Comparison of ENCODE assay signal across 18 cellular contexts in genomic region chr6:168528457-168529095, GRCh38.
DNase-seq lines count a peak whose midpoint lies in the region; ATAC-seq and TF ChIP-seq lines count a peak whose summit lies in the region.
"Had no signal": no experiment of that assay in that cellular context is flagged by ENCODE, and none has a peak within 500 bp of the region (broad histone marks: within the 10 kb centered on the region; RNA-seq: fewer than 3 reads in every experiment).

No MANE protein-coding gene starts in this region.

- no peak for TF ChIP-seq POLR2A in suprapubic skin (IDR thresholded peaks at IDR 0.05)

- H3K36me3 ChIP-seq in BLaER1 = no peaks in the 10 kb centered on the region
- H3K36me3 ChIP-seq in HAP-1 (replicated peaks) = no peaks in the 10 kb centered on the region
- no peaks in the 10 kb centered on the region for H3K36me3 ChIP-seq in suprapubic skin
- H3K36me3 ChIP-seq: spleen had no signal

- ATAC-seq in GM21526 (IDR thresholded peaks at IDR 0.05; ENCODE audit: low FRiP score, unreplicated experiment) = peak; percentile 82
- ATAC-seq in HG02840 (IDR thresholded peaks at IDR 0.05; ENCODE audit: low FRiP score, unreplicated experiment) = no peak
- ATAC-seq: natural killer cell treated with Interleukin-12 subunit alpha and Interleukin-12 subunit beta and Interleukin-15 and Interleukin-18, amount 100 ng/mL, for 72 hours had no signal

- WGBS in suprapubic skin = 79% methylated on average over 3 of the region's 3 CpGs

- no peak for TF ChIP-seq EP300 in suprapubic skin (IDR thresholded peaks at IDR 0.05)

- in situ Hi-C loops in HAP-1 (cut with MboI; ENCODE audit: low sequenced_read_pairs) = no loop called here

- H3K27me3 ChIP-seq in BLaER1 (no peaks in the 10 kb centered on the region), HAP-1 (ENCODE audit: low read depth) (no peaks in the 10 kb centered on the region), suprapubic skin (no peaks in the 10 kb centered on the region)
- H3K27me3 ChIP-seq: spleen had no signal

- DNase-seq in NOMO-1 treated with DMSO at 0.1 percent for 48 hours (lab: John Stamatoyannopoulos, UW; ENCODE audit: unreplicated experiment) = peak; percentile 75
- DNase-seq in globus pallidus (ENCODE audit: low spot score) = peak; percentile 19
- DNase-seq in HAP-1 (ENCODE audit: low spot score in 2 of 2) = no peak
- DNase-seq in activated CD8-positive, alpha-beta memory T cell treated with anti-CD3 and anti-CD28 coated beads, Interleukin-2, amount 50 U/mL, for 48 hours = no peak
- no peak for DNase-seq in suprapubic skin (ENCODE audit: low spot score in 2 of 2)
- DNase-seq: activated naive CD8-positive, alpha-beta T cell treated with anti-CD3 and anti-CD28 coated beads for 36 hours; DMS153; NCI-H1417; NCI-H2171 treated with DMSO at 0.1 percent for 48 hours; NCI-H774; SHP77; spleen; trophoblast cell had no signal

- peak overlapping the region; percentile 42 for H3K4me2 ChIP-seq in BLaER1

- no peak overlapping the region for H3K4me3 ChIP-seq in BLaER1
- H3K4me3 ChIP-seq in HAP-1 = no peak overlapping the region
- H3K4me3 ChIP-seq in suprapubic skin = no peak overlapping the region
- H3K4me3 ChIP-seq: lung, spleen had no signal

- H3K27ac ChIP-seq in BLaER1 = no peak overlapping the region
- no peak overlapping the region for H3K27ac ChIP-seq in suprapubic skin
- H3K27ac ChIP-seq: spleen had no signal

- H3K9ac ChIP-seq in BLaER1 = no peak overlapping the region

- H3K4me1 ChIP-seq in BLaER1 (peaks cover 39% of the 10 kb centered on the region), HAP-1 (no peaks in the 10 kb centered on the region), suprapubic skin (peaks cover 26% of the 10 kb centered on the region)
- H3K4me1 ChIP-seq: spleen had no signal

- no peaks in the 10 kb centered on the region for H4K20me1 ChIP-seq in BLaER1

- TF ChIP-seq CTCF in suprapubic skin (IDR thresholded peaks at IDR 0.05) = no peak

- H3K9me3 ChIP-seq in BLaER1 = no peaks in the 10 kb centered on the region
- no peaks in the 10 kb centered on the region for H3K9me3 ChIP-seq in HAP-1
- H3K9me3 ChIP-seq in suprapubic skin = no peaks in the 10 kb centered on the region
- H3K9me3 ChIP-seq: spleen had no signal

Comparison
In these comparisons a context has a peak if more than half of its experiments do, and no peak if none do; other contexts are left out.
1. DNase-seq: peak in NOMO-1 treated with DMSO at 0.1 percent for 48 hours (single experiment) and globus pallidus (single experiment); none in HAP-1 (0 of 2), activated CD8-positive, alpha-beta memory T cell treated with anti-CD3 and anti-CD28 coated beads, Interleukin-2, amount 50 U/mL, for 48 hours (single experiment) and suprapubic skin (0 of 2).